ENCODE assay signal across 22 cellular contexts in the genomic region with DNA sequence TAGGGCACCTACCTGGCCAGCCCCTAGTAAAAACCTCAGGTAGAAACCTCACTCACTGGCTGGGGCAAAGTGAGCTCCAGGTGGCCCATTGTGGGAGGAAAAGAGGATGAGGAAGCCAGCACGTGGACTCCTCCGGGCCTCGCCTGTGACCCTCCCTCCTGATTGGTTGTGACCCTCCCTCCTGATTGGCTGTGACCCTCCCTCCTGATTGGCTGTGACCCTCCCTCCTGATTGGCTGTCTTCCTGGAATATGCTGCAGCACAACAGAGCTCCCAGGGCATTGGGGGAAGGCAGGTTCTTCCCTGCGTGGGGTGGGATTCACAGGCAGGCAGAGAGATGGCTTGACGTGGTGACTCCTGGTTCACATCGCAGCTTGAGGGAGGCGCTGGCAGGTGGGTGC.
DNase-seq lines count a peak whose midpoint lies in the region; ATAC-seq, FAIRE-seq and TF ChIP-seq lines count a peak whose summit lies in the region.
"Had no signal": no experiment of that assay in that cellular context is flagged by ENCODE, and none has a peak within 500 bp of the region (broad histone marks: within the 10 kb centered on the region; RNA-seq: fewer than 3 reads in every experiment).

No MANE protein-coding gene starts in this region.

- FAIRE-seq in K562 (lab: Jason Lieb, UNC) (no peak), kidney (lab: Jason Lieb, UNC) (no peak)
- FAIRE-seq: GM12891, GM18507 had no signal

- intact Hi-C loops in K562 (cut with micrococcal nuclease) (no loop called here), kidney (cut with DNase I) (no loop called here), tibial artery (cut with DNase I; ENCODE audit: low total_unique reads) (no loop called here)

- no TSS peak for BruUV-seq in K562 (replicated peaks; lab: Mats Ljungman, UMichigan)

- H3K36me3 ChIP-seq in WERI-Rb-1 (no peaks in the 10 kb centered on the region), K562 (ENCODE audit: control insufficient read depth, insufficient read depth, low read length) (no peaks in the 10 kb centered on the region), kidney (ENCODE audit: control insufficient read depth in 1 of 2, insufficient read depth in 2 of 2, low read length in 2 of 2) (no peaks in the 10 kb centered on the region), brain microvascular endothelial cell (replicated peaks) (no peaks in the 10 kb centered on the region), tibial artery (no peaks in the 10 kb centered on the region)
- H3K36me3 ChIP-seq: BLaER1 had no signal

- no peak overlapping the region for H3K4me2 ChIP-seq in K562 (ENCODE audit: insufficient read depth, low read length)
- H3K4me2 ChIP-seq: BLaER1 had no signal

- TF ChIP-seq POLR2A in K562 (conservative IDR thresholded peaks at IDR 0.05): no peak

- peak overlapping the region; percentile 66 for H3K27ac ChIP-seq in WERI-Rb-1
- no peak overlapping the region for H3K27ac ChIP-seq in K562 (ENCODE audit: extremely low read depth, low read depth, low read length)
- H3K27ac ChIP-seq in kidney (ENCODE audit: low read depth in 2 of 2, low read length in 2 of 2): no peak overlapping the region
- H3K27ac ChIP-seq in brain microvascular endothelial cell: no peak overlapping the region
- H3K27ac ChIP-seq in tibial artery: no peak overlapping the region
- H3K27ac ChIP-seq: BLaER1, C4-2B had no signal

- H3K79me2 ChIP-seq in K562 (ENCODE audit: control insufficient read depth, insufficient read depth, low read length): no peaks in the 10 kb centered on the region

- in situ Hi-C loops in K562 (cut with MboI) (no loop called here), brain microvascular endothelial cell (cut with HindIII; ENCODE audit: low pct_ligation_motif_present, low sequenced_read_pairs) (no loop called here)

- H3K9me3 ChIP-seq in WERI-Rb-1 (ENCODE audit: severe bottlenecking) (no peaks in the 10 kb centered on the region), K562 (replicated peaks; ENCODE audit: control insufficient read depth, insufficient read depth, low read depth, low read length) (no peaks in the 10 kb centered on the region), kidney (ENCODE audit: control insufficient read depth in 1 of 2, low read length in 2 of 2) (no peaks in the 10 kb centered on the region), tibial artery (no peaks in the 10 kb centered on the region)
- H3K9me3 ChIP-seq: BLaER1, Caco-2 had no signal

- TF ChIP-seq RAD21 in K562 (CRISPR knock-in tag; conservative IDR thresholded peaks at IDR 0.05 in 1 of 2, IDR thresholded peaks at IDR 0.05 in 1 of 2): no peak

- DNase-seq in WERI-Rb-1 (peak; percentile 55), K562 (ENCODE audit: extremely low read depth in 1 of 4, low spot score in 3 of 4) (peak in 3 of 4 experiments; percentile 8 to 30 (median 19)), kidney (peak; percentile 31), retina (peak; percentile 16), AG08395 (ENCODE audit: low spot score) (no peak), GDM1 (lab: John Stamatoyannopoulos, UW) (no peak), brain microvascular endothelial cell (no peak), tibial artery (no peak)
- DNase-seq: Caco-2; CD4-positive, CD25-positive, alpha-beta regulatory T cell; CD8-positive, alpha-beta T cell; DMS153; DMS79; EL; GF-D8; GOT3; H7; HCEC 1CT had no signal

- H3K9ac ChIP-seq in K562 (ENCODE audit: insufficient read depth in 1 of 2, low read depth in 2 of 2, low read length in 2 of 2) (no peak overlapping the region), kidney (ENCODE audit: low read length in 2 of 2) (no peak overlapping the region)
- H3K9ac ChIP-seq: BLaER1 had no signal

- POLR2A ChIA-PET in K562 (lab: Yijun Ruan, JAX): no interaction called here

- 0% methylated on average over 4 of the region's 7 CpGs for WGBS in K562 (ENCODE audit: insufficient coverage, low coverage, missing lambda C conversion rate)

- no peak overlapping the region for H2AFZ ChIP-seq in K562 (ENCODE audit: low read depth, low read length)

- H3K4me1 ChIP-seq in K562 (replicated peaks in 1 of 2; ENCODE audit: control insufficient read depth in 2 of 2, insufficient read depth in 2 of 2, low read length in 2 of 2): no peaks in the 10 kb centered on the region
- H3K4me1 ChIP-seq in kidney (ENCODE audit: control insufficient read depth in 1 of 2, insufficient read depth in 1 of 2, low read depth in 1 of 2, low read length in 2 of 2): no peaks in the 10 kb centered on the region
- no peaks in the 10 kb centered on the region for H3K4me1 ChIP-seq in tibial artery
- H3K4me1 ChIP-seq: Caco-2 had no signal

- no peaks in the 10 kb centered on the region for H3K9me1 ChIP-seq in K562 (ENCODE audit: control insufficient read depth, insufficient read depth, low read length)

- CTCF ChIA-PET in K562 (lab: Yijun Ruan, JAX; ENCODE audit: low intra/inter-chr PET ratio): no interaction called here

- H3K4me3 ChIP-seq in WERI-Rb-1 (ENCODE audit: low read depth, low read length) (peak overlapping the region; percentile 5), K562 (no peak overlapping the region), kidney (ENCODE audit: low read length in 2 of 2) (no peak overlapping the region), brain microvascular endothelial cell (ENCODE audit: low read depth, low read length) (no peak overlapping the region), tibial artery (no peak overlapping the region)
- H3K4me3 ChIP-seq: BLaER1 had no signal

- H4K20me1 ChIP-seq in K562 (replicated peaks; ENCODE audit: control insufficient read depth, insufficient read depth, low read length): no peaks in the 10 kb centered on the region
- H4K20me1 ChIP-seq: BLaER1 had no signal

- no peak for ATAC-seq in K562
- ATAC-seq: CD8-positive, alpha-beta T cell had no signal

- TF ChIP-seq CTCF in WERI-Rb-1 (IDR thresholded peaks at IDR 0.05; ENCODE audit: low read depth, low read length) (no peak), K562 (IDR thresholded peaks at IDR 0.05 in 2 of 3, conservative IDR thresholded peaks at IDR 0.05 in 1 of 3; ENCODE audit: insufficient read depth in 2 of 3, low read depth in 1 of 3, low read length in 3 of 3) (no peak), kidney (IDR thresholded peaks at IDR 0.05; ENCODE audit: borderline replicate concordance, extremely low read depth, insufficient read depth) (no peak), brain microvascular endothelial cell (IDR thresholded peaks at IDR 0.05; ENCODE audit: low read depth, low read length, missing control alignments) (no peak), tibial artery (IDR thresholded peaks at IDR 0.05) (no peak)

- H3K27me3 ChIP-seq in WERI-Rb-1 (ENCODE audit: insufficient read depth, low read depth, severe bottlenecking): no peaks in the 10 kb centered on the region
- H3K27me3 ChIP-seq in K562 (ENCODE audit: control insufficient read depth in 2 of 2, insufficient read depth in 2 of 2, low read length in 2 of 2): peaks cover 0 to 18% of the 10 kb centered on the region in 2 experiments; a peak in 2 of 5 replicates
- no peaks in the 10 kb centered on the region for H3K27me3 ChIP-seq in brain microvascular endothelial cell (replicated peaks)
- peaks cover 0 to 4% of the 10 kb centered on the region in 2 donors for H3K27me3 ChIP-seq in tibial artery
- H3K27me3 ChIP-seq: BLaER1 had no signal

- no peak for TF ChIP-seq EP300 in K562 (IDR thresholded peaks at IDR 0.05; ENCODE audit: low read length)

TF ChIP-seq in K562, 482 proteins besides CTCF, POLR2A, EP300 and RAD21:
- TF ChIP-seq NFYB (IDR thresholded peaks at IDR 0.05; ENCODE audit: extremely low read depth, insufficient read length) (peak; percentile 51), ZNF239 (CRISPR knock-in tag; IDR thresholded peaks at IDR 0.05) (no peak)

Comparison
In these comparisons a context has a peak if more than half of its experiments do, and no peak if none do; other contexts are left out.
1. DNase-seq: peak in WERI-Rb-1 (single experiment), K562 (3 of 4), kidney (single experiment) and retina (single experiment); none in AG08395 (single experiment), GDM1 (single experiment), brain microvascular endothelial cell (single experiment) and tibial artery (0 of 2).